12 cellular contexts compared by ENCODE assay signal in genomic region chr1:64624446-64624766, GRCh38.
DNase-seq lines count a peak whose midpoint lies in the region; ATAC-seq and TF ChIP-seq lines count a peak whose summit lies in the region.
"Had no signal": no experiment of that assay in that cellular context is flagged by ENCODE, and none has a peak within 500 bp of the region (broad histone marks: within the 10 kb centered on the region; RNA-seq: fewer than 3 reads in every experiment).

No MANE protein-coding gene starts in this region.

- H3K4me1 ChIP-seq in breast epithelium (no peaks in the 10 kb centered on the region), PC-3 (ENCODE audit: insufficient read depth, low read length) (peaks cover 15% of the 10 kb centered on the region), subcutaneous abdominal adipose tissue (ENCODE audit: control insufficient read depth in 5 of 5, insufficient read depth in 5 of 5, low read length in 5 of 5) (peaks cover 4 to 20% (median 16%) of the 10 kb centered on the region in 5 donors)

- no peaks in the 10 kb centered on the region for H3K36me3 ChIP-seq in breast epithelium
- no peaks in the 10 kb centered on the region for H3K36me3 ChIP-seq in PC-3 (ENCODE audit: low read depth, low read length)
- peaks cover 0 to 3% (median 0%) of the 10 kb centered on the region in 5 donors for H3K36me3 ChIP-seq in subcutaneous abdominal adipose tissue (ENCODE audit: control insufficient read depth in 5 of 5, insufficient read depth in 5 of 5, low read length in 5 of 5)
- H3K36me3 ChIP-seq: sigmoid colon had no signal

- H3K27ac Mint-ChIP-seq in MCF 10A (ENCODE audit: low read depth, unreplicated experiment): no peak overlapping the region
- no peak overlapping the region for H3K27ac Mint-ChIP-seq in T-helper 2 cell treated with Interferon-gamma antibody and Interleukin-4, amounts not matched to agents 5 μg/mL and 100 μg/mL, for 36 hours

- H3K4me3 ChIP-seq in breast epithelium (no peak overlapping the region), PC-3 (ENCODE audit: low read length) (no peak overlapping the region), subcutaneous abdominal adipose tissue (ENCODE audit: low read depth in 1 of 5, low read length in 5 of 5) (no peak overlapping the region)
- H3K4me3 ChIP-seq: sigmoid colon had no signal

- no peaks in the 10 kb centered on the region for H4K20me1 ChIP-seq in PC-3 (ENCODE audit: low read length)

- H3K9me2 ChIP-seq in PC-3 (replicated peaks; ENCODE audit: low read length): no peaks in the 10 kb centered on the region

- CTCF ChIA-PET in MCF 10A (lab: Yijun Ruan, JAX) (interaction anchor here (1.4 kb wide), 1 partner anchor 18 kb away, joined by 8 read pairs; no protein-coding TSS in a partner anchor), PC-3 (lab: Charles Lee) (no interaction called here)

- H3K9ac ChIP-seq in PC-3 (ENCODE audit: low read length) (no peak overlapping the region), subcutaneous abdominal adipose tissue (ENCODE audit: low read length in 5 of 5) (no peak overlapping the region)

- no peak for TF ChIP-seq CTCF in MCF 10A (IDR thresholded peaks at IDR 0.05; ENCODE audit: unreplicated experiment)
- TF ChIP-seq CTCF in breast epithelium (IDR thresholded peaks at IDR 0.05): no peak
- no peak for TF ChIP-seq CTCF in PC-3 (conservative IDR thresholded peaks at IDR 0.05; ENCODE audit: low read depth, low read length)
- no peak for TF ChIP-seq CTCF in GM13977 (IDR thresholded peaks at IDR 0.05; ENCODE audit: extremely low read depth, insufficient read depth, missing control alignments)

- H3K27ac ChIP-seq in breast epithelium: peak overlapping the region in 1 of 2 donors; percentile 8
- no peak overlapping the region for H3K27ac ChIP-seq in PC-3 (ENCODE audit: low read length)
- peak overlapping the region; percentile 64 for H3K27ac ChIP-seq in subcutaneous abdominal adipose tissue (ENCODE audit: low read depth, low read length)

- H3K9me3 ChIP-seq in breast epithelium: no peaks in the 10 kb centered on the region
- H3K9me3 ChIP-seq in PC-3 (ENCODE audit: low read length): no peaks in the 10 kb centered on the region
- H3K9me3 ChIP-seq in subcutaneous abdominal adipose tissue (ENCODE audit: control insufficient read depth in 5 of 5, low read length in 5 of 5): no peaks in the 10 kb centered on the region
- H3K9me3 ChIP-seq: sigmoid colon had no signal

- no peaks in the 10 kb centered on the region for H3K9me3 Mint-ChIP-seq in MCF 10A (ENCODE audit: unreplicated experiment)
- H3K9me3 Mint-ChIP-seq in T-helper 2 cell treated with Interferon-gamma antibody and Interleukin-4, amounts not matched to agents 5 μg/mL and 100 μg/mL, for 36 hours: no peaks in the 10 kb centered on the region

- peaks cover 5% of the 10 kb centered on the region for H3K36me3 Mint-ChIP-seq in MCF 10A (ENCODE audit: insufficient read depth, unreplicated experiment)
- H3K36me3 Mint-ChIP-seq in T-helper 2 cell treated with Interferon-gamma antibody and Interleukin-4, amounts not matched to agents 5 μg/mL and 100 μg/mL, for 36 hours (ENCODE audit: low read depth): no peaks in the 10 kb centered on the region

- ATAC-seq in PC-3 (no peak), GM21717 (IDR thresholded peaks at IDR 0.05; ENCODE audit: unreplicated experiment) (no peak)
- ATAC-seq: Panc1 had no signal

- H3K4me3 Mint-ChIP-seq in MCF 10A (ENCODE audit: unreplicated experiment): no peak overlapping the region
- H3K4me3 Mint-ChIP-seq in T-helper 2 cell treated with Interferon-gamma antibody and Interleukin-4, amounts not matched to agents 5 μg/mL and 100 μg/mL, for 36 hours: no peak overlapping the region

- no peaks in the 10 kb centered on the region for H3K27me3 ChIP-seq in breast epithelium
- no peaks in the 10 kb centered on the region for H3K27me3 ChIP-seq in PC-3 (ENCODE audit: low read length)
- no peaks in the 10 kb centered on the region for H3K27me3 ChIP-seq in subcutaneous abdominal adipose tissue (ENCODE audit: control insufficient read depth in 5 of 5, insufficient read depth in 4 of 5, low read length in 5 of 5)
- H3K27me3 ChIP-seq: sigmoid colon had no signal

- peaks cover 14% of the 10 kb centered on the region for H3K4me1 Mint-ChIP-seq in MCF 10A (ENCODE audit: insufficient read depth, unreplicated experiment)
- H3K4me1 Mint-ChIP-seq in T-helper 2 cell treated with Interferon-gamma antibody and Interleukin-4, amounts not matched to agents 5 μg/mL and 100 μg/mL, for 36 hours (ENCODE audit: low read depth): no peaks in the 10 kb centered on the region

- POLR2A ChIA-PET in MCF 10A (lab: Yijun Ruan, JAX) (interaction anchor here (1.0 kb wide), 2 partner anchors 9 to 154 kb away, joined by 3 to 4 read pairs; no protein-coding TSS in a partner anchor), PC-3 (lab: Charles Lee; ENCODE audit: unreplicated experiment) (no interaction called here)

- TF ChIP-seq POLR2A in breast epithelium (IDR thresholded peaks at IDR 0.05): no peak

- H3K4me2 ChIP-seq in PC-3 (ENCODE audit: low read length): no peak overlapping the region

- intact Hi-C loops in MCF 10A (cut with micrococcal nuclease) (no loop called here), breast epithelium (cut with DNase I; ENCODE audit: low total_unique reads) (loop anchor here (1.0 kb wide), 1 partner anchor 17 kb away; no protein-coding TSS in a partner anchor), PC-3 (cut with micrococcal nuclease) (no loop called here)

- no peaks in the 10 kb centered on the region for H3K27me3 Mint-ChIP-seq in MCF 10A (ENCODE audit: insufficient read depth, unreplicated experiment)
- no peaks in the 10 kb centered on the region for H3K27me3 Mint-ChIP-seq in T-helper 2 cell treated with Interferon-gamma antibody and Interleukin-4, amounts not matched to agents 5 μg/mL and 100 μg/mL, for 36 hours (ENCODE audit: low read depth)

- no peaks in the 10 kb centered on the region for H3F3A ChIP-seq in PC-3 (ENCODE audit: low read length, unreplicated experiment)

- DNase-seq in MCF 10A (ENCODE audit: unreplicated experiment) (peak; percentile 25), breast epithelium (ENCODE audit: low spot score in 2 of 2) (no peak), PC-3 (peak; percentile 14), fibroblast of the conjunctiva (ENCODE audit: low read depth) (peak; percentile 73), GM13977 (ENCODE audit: low spot score) (no peak)
- no peak for DNase-seq in T-helper 2 cell treated with Interferon-gamma antibody and Interleukin-4, amounts not matched to agents 5 μg/mL and 100 μg/mL, for 36 hours (ENCODE audit: low spot score)
- DNase-seq: Kasumi-1; sigmoid colon; stimulated activated naive CD4-positive, alpha-beta T cell treated with Interleukin-2 at 50 U/mL for 16 hours had no signal

- BruUV-seq in MCF 10A (replicated peaks; lab: Mats Ljungman, UMichigan) (no TSS peak), PC-3 (replicated peaks; lab: Mats Ljungman, UMichigan) (no TSS peak)

- H3K79me2 ChIP-seq in PC-3 (ENCODE audit: low read length): no peaks in the 10 kb centered on the region

- no peak overlapping the region for H2AFZ ChIP-seq in PC-3 (ENCODE audit: low read length)

- in situ Hi-C loops in GM13977 (cut with MboI; ENCODE audit: low pct_unique_long_range_greater_than_20kb, low sequenced_read_pairs, unreplicated experiment): no loop called here

Comparison
In these comparisons a context has a peak if more than half of its experiments do, and no peak if none do; other contexts are left out.
1. DNase-seq: peak in MCF 10A (single experiment), PC-3 (single experiment) and fibroblast of the conjunctiva (single experiment); none in breast epithelium (0 of 2), T-helper 2 cell treated with Interferon-gamma antibody and Interleukin-4, amounts not matched to agents 5 μg/mL and 100 μg/mL, for 36 hours (single experiment) and GM13977 (single experiment).